In the genomic region with DNA sequence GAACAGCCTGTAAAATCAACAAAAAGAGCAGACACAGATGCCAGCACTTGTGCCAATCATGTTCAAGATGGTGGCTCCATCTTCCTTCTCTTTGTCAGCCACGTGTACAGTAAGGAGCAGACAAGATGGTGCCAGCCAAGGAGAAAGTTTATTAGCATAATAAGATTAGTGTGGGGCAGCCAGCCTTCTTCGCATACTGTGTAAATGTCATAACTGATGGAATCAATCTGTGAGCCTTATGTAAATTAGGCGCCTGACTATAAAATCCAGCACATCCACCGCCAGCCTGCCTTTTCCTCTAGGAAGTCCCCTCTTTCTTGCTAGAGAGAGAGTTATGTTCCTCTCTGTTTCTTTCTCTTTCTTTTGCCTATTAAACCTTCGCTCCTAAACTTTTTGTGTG, we compare ENCODE assay signal across 26 cellular contexts.
"Had no signal": no experiment of that assay in that cellular context is flagged by ENCODE, and none has a peak within 500 bp of the region (broad histone marks: within the 10 kb centered on the region; RNA-seq: fewer than 3 reads in every experiment).

No MANE protein-coding gene starts in this region.

- H3K9me3 ChIP-seq: ascending aorta had no signal

- H3K4me1 ChIP-seq: ascending aorta had no signal

- H3K27ac ChIP-seq: ascending aorta, cardiac muscle cell, VCaP had no signal

- H3K27me3 ChIP-seq: ascending aorta, cardiac muscle cell had no signal

- H3K36me3 ChIP-seq: ascending aorta, cardiac muscle cell had no signal

- DNase-seq: activated B cell treated with CpG ODN at 0.5 μM for 24 hours; activated CD4-positive, alpha-beta memory T cell treated with anti-CD3 and anti-CD28 coated beads for 36 hours; activated CD4-positive, alpha-beta T cell treated with anti-CD3 and anti-CD28 coated beads for 4 hours; activated CD4-positive, alpha-beta T cell treated with anti-CD3 and anti-CD28 coated beads, Interleukin-2, amount 10 ng/mL, durations not matched to agents 24 days and 14 days; activated CD4-positive, alpha-beta T cell treated with anti-CD3 and anti-CD28 coated beads, Interleukin-2, amount 50 U/mL, for 1 hour; activated CD4-positive, alpha-beta T cell treated with anti-CD3 and anti-CD28 coated beads, Interleukin-2, amount 50 U/mL, for 4 hours; activated CD4-positive, CD25-positive, alpha-beta regulatory T cell treated with anti-CD3 and anti-CD28 coated beads, Interleukin-2, amount 50 U/mL, for 72 hours; activated CD8-positive, alpha-beta memory T cell treated with anti-CD3 and anti-CD28 coated beads, Interleukin-2, amount 50 U/mL, for 4 hours; activated CD8-positive, alpha-beta T cell treated with anti-CD3 and anti-CD28 coated beads for 36 hours; activated gamma-delta T cell; activated naive CD4-positive, alpha-beta T cell treated with anti-CD3 and anti-CD28 coated beads, Interleukin-2, amount 10 ng/mL, durations not matched to agents 7 days and 5 days; activated naive CD4-positive, alpha-beta T cell treated with Interleukin-2 at 50 U/mL for 16 hours; activated naive CD8-positive, alpha-beta T cell treated with anti-CD3 and anti-CD28 coated beads, Interleukin-2, amount 10 ng/mL, durations not matched to agents 7 days and 5 days; activated naive CD8-positive, alpha-beta T cell treated with anti-CD3 and anti-CD28 coated beads, Interleukin-2, amount 50 U/mL, for 24 hours; activated T-cell treated with anti-CD3 and anti-CD28 coated beads for 4 hours; activated T-cell treated with anti-CD3 and anti-CD28 coated beads, Interleukin-2, amount 50 U/mL, for 1 hour; activated T-cell treated with anti-CD3 and anti-CD28 coated beads, Interleukin-2, amount 50 U/mL, for 4 hours; activated T-cell treated with anti-CD3 and anti-CD28 coated beads, Interleukin-2, amount 50 U/mL, for 72 hours; amygdala; anterior cingulate cortex; central memory CD4-positive, alpha-beta T cell; T-helper 2 cell; T-helper 9 cell had no signal

- H3K4me3 ChIP-seq: ascending aorta, cardiac muscle cell had no signal
